Comparison of ENCODE assay signal across 8 cellular contexts in genomic region chr17:76252040-76252954, GRCh38. TPM values are rescaled to one million over a fixed set of nuclear protein-coding genes. Genes with fewer than 3 reads are reported as not detected.
DNase-seq lines count a peak whose midpoint lies in the region; ATAC-seq and TF ChIP-seq lines count a peak whose summit lies in the region.

No MANE protein-coding gene starts in this region.

- H3K27me3 ChIP-seq in mononuclear cell (ENCODE audit: insufficient read depth, low read length), result no peaks in the 10 kb centered on the region

- H3K4me3 ChIP-seq in coronary artery (no peak overlapping the region), mononuclear cell (ENCODE audit: low read length) (peak overlapping the region; percentile 7)

- TF ChIP-seq CTCF in coronary artery (IDR thresholded peaks at IDR 0.05), result no peak

- DNase-seq in AG08396 (ENCODE audit: low spot score) (peak; percentile 77), SIG-M5 (lab: John Stamatoyannopoulos, UW) (peak; percentile 63), coronary artery (ENCODE audit: low spot score) (no peak), NCI-H345 treated with DMSO at 0.1 percent for 48 hours (lab: John Stamatoyannopoulos, UW; ENCODE audit: unreplicated experiment) (no peak), SHP77 treated with DMSO at 0.1 percent for 48 hours (lab: John Stamatoyannopoulos, UW) (no peak), NCI-H524 treated with DMSO at 0.1 percent for 48 hours (lab: John Stamatoyannopoulos, UW) (no peak)

- ATAC-seq in GM21447 (IDR thresholded peaks at IDR 0.05; ENCODE audit: unreplicated experiment), result peak; percentile 81

- no peaks in the 10 kb centered on the region for H3K9me3 ChIP-seq in mononuclear cell (ENCODE audit: low read depth, low read length)

- H3K4me1 ChIP-seq in mononuclear cell (ENCODE audit: insufficient read depth, low read length), result peaks cover 61% of the 10 kb centered on the region

- H3K27ac ChIP-seq in coronary artery, result peak overlapping the region; percentile 42 to 83

RNA-seq across cellular contexts. Expression of gene RNF157, which starts 12.0 kb away (rescaled TPM):
- 19.1 TPM for total RNA-seq in mononuclear cell

RNA-seq across cellular contexts. Expression of gene UBALD2, which starts 12.9 kb away (rescaled TPM):
- total RNA-seq in mononuclear cell, result 35.3 TPM

RNA-seq across cellular contexts. Expression of gene QRICH2, which starts 55.8 kb away (rescaled TPM):
- total RNA-seq in mononuclear cell, result 1.2 TPM

Comparison
In these comparisons a context has a peak if more than half of its experiments do, and no peak if none do; other contexts are left out.
1. DNase-seq: peak in AG08396 (single experiment) and SIG-M5 (single experiment); none in coronary artery (single experiment), NCI-H345 treated with DMSO at 0.1 percent for 48 hours (single experiment), SHP77 treated with DMSO at 0.1 percent for 48 hours (single experiment) and NCI-H524 treated with DMSO at 0.1 percent for 48 hours (single experiment).